ENCODE assay signal across 14 cellular contexts in genomic region chr4:3241905-3242304, GRCh38. TPM values are rescaled to one million over a fixed set of nuclear protein-coding genes. Genes with fewer than 3 reads are reported as not detected.
DNase-seq lines count a peak whose midpoint lies in the region; ATAC-seq and TF ChIP-seq lines count a peak whose summit lies in the region.
"Had no signal": no experiment of that assay in that cellular context is flagged by ENCODE, and none has a peak within 500 bp of the region (broad histone marks: within the 10 kb centered on the region; RNA-seq: fewer than 3 reads in every experiment).

No MANE protein-coding gene starts in this region.

- peak; percentile 85 for DNase-seq in AG08396 (ENCODE audit: low spot score)
- DNase-seq in OCI-M1 (lab: John Stamatoyannopoulos, UW) = peak; percentile 28
- DNase-seq in fibroblast of gingiva (ENCODE audit: low read depth) = peak; percentile 62
- no peak for DNase-seq in lower leg skin (ENCODE audit: low spot score in 2 of 2)
- DNase-seq in osteocyte (ENCODE audit: extremely low spot score, unreplicated experiment) = no peak
- DNase-seq in anterior cingulate cortex (lab: John Stamatoyannopoulos, UW) = no peak
- DNase-seq: activated CD8-positive, alpha-beta T cell treated with anti-CD3 and anti-CD28 coated beads, Interleukin-2, amount 10 ng/mL, durations not matched to agents 7 days and 5 days; Calu3; Karpas-422; kidney; NCI-H226; psoas muscle had no signal

- peak overlapping the region; percentile 73 to 89 (median 82) for H3K27ac Mint-ChIP-seq in nephron
- no peak overlapping the region for H3K27ac Mint-ChIP-seq in osteocyte (ENCODE audit: unreplicated experiment)
- H3K27ac Mint-ChIP-seq: activated CD8-positive, alpha-beta T cell treated with anti-CD3 and anti-CD28 coated beads, Interleukin-2, amount 10 ng/mL, durations not matched to agents 7 days and 5 days had no signal

- ATAC-seq in GM19395 (IDR thresholded peaks at IDR 0.05; ENCODE audit: unreplicated experiment) = no peak
- ATAC-seq: activated CD8-positive, alpha-beta T cell treated with anti-CD3 and anti-CD28 coated beads, Interleukin-2, amount 10 ng/mL, durations not matched to agents 7 days and 5 days; psoas muscle had no signal

- H3K4me3 Mint-ChIP-seq in nephron (peak overlapping the region in 2 of 3 experiments; percentile 49 to 58), osteocyte (ENCODE audit: unreplicated experiment) (no peak overlapping the region)
- H3K4me3 Mint-ChIP-seq: activated CD8-positive, alpha-beta T cell treated with anti-CD3 and anti-CD28 coated beads, Interleukin-2, amount 10 ng/mL, durations not matched to agents 7 days and 5 days had no signal

- no peaks in the 10 kb centered on the region for H3K9me3 Mint-ChIP-seq in nephron
- H3K9me3 Mint-ChIP-seq in osteocyte (ENCODE audit: unreplicated experiment) = no peaks in the 10 kb centered on the region

- peaks cover 4% of the 10 kb centered on the region for H3K27me3 Mint-ChIP-seq in nephron (ENCODE audit: low read depth)
- no peaks in the 10 kb centered on the region for H3K27me3 Mint-ChIP-seq in osteocyte (ENCODE audit: unreplicated experiment)

- H3K4me3 ChIP-seq in lower leg skin (ENCODE audit: low read depth, poor library complexity, severe bottlenecking) = no peak overlapping the region
- H3K4me3 ChIP-seq: psoas muscle had no signal

- intact Hi-C loops in lower leg skin (cut with DNase I; ENCODE audit: low total_unique reads) = no loop called here

- WGBS in lower leg skin, 2 donors = 68 to 85% methylated on average over 11 of the region's 11 CpGs

- peaks cover 38% of the 10 kb centered on the region for H3K4me1 Mint-ChIP-seq in nephron
- H3K4me1 Mint-ChIP-seq in osteocyte (ENCODE audit: unreplicated experiment) = no peaks in the 10 kb centered on the region

- no peak for TF ChIP-seq POLR2A in lower leg skin (IDR thresholded peaks at IDR 0.05)

- H3K36me3 Mint-ChIP-seq in nephron (ENCODE audit: low read depth) (peaks cover 23% of the 10 kb centered on the region), osteocyte (ENCODE audit: unreplicated experiment) (peaks cover 12% of the 10 kb centered on the region)

- TF ChIP-seq CTCF in nephron (IDR thresholded peaks at IDR 0.05; ENCODE audit: unreplicated experiment in 3 of 3) = no peak
- no peak for TF ChIP-seq CTCF in lower leg skin (IDR thresholded peaks at IDR 0.05)
- TF ChIP-seq CTCF in osteocyte (IDR thresholded peaks at IDR 0.05) = no peak

RNA-seq across cellular contexts. Expression of gene MSANTD1, which starts 7.1 kb away (rescaled TPM):
- total RNA-seq in lower leg skin = under 1 TPM; 0.19 to 0.76 (median 0.35) TPM
- 0.83 and 1.1 TPM in 2 replicates for total RNA-seq in osteocyte

RNA-seq across cellular contexts. Expression of gene RGS12, which starts 50.9 kb away (rescaled TPM):
- total RNA-seq in lower leg skin = 10 to 100 TPM; 47.5 to 92.6 (median 80.6) TPM
- 32.5 and 35.6 TPM in 2 replicates for total RNA-seq in osteocyte

Comparison
In these comparisons a context has a peak if more than half of its experiments do, and no peak if none do; other contexts are left out.
1. DNase-seq: peak in AG08396 (single experiment), OCI-M1 (single experiment) and fibroblast of gingiva (single experiment); none in lower leg skin (0 of 2), osteocyte (single experiment) and anterior cingulate cortex (0 of 58).